ENCODE assay signal across 14 cellular contexts in genomic region chr2:214543386-214543955, GRCh38.
DNase-seq lines count a peak whose midpoint lies in the region; ATAC-seq, FAIRE-seq and TF ChIP-seq lines count a peak whose summit lies in the region.
"Had no signal": no experiment of that assay in that cellular context is flagged by ENCODE, and none has a peak within 500 bp of the region (broad histone marks: within the 10 kb centered on the region; RNA-seq: fewer than 3 reads in every experiment).

No MANE protein-coding gene starts in this region.

- no peak overlapping the region for H3K4me3 ChIP-seq in SJSA1
- H3K4me3 ChIP-seq: MG63, right atrium auricular region, tibial nerve had no signal

- FAIRE-seq in frontal cortex (lab: Jason Lieb, UNC), result peak; percentile 50

- no peak for TF ChIP-seq RAD21 in Ishikawa (IDR thresholded peaks at IDR 0.05; ENCODE audit: low read depth)

- no peaks in the 10 kb centered on the region for H3K9me3 ChIP-seq in SJSA1 (replicated peaks)
- H3K9me3 ChIP-seq: MG63, right atrium auricular region, tibial nerve had no signal

- intact Hi-C loops in left cardiac atrium (cut with DNase I), result no loop called here

- H3K27me3 ChIP-seq in SJSA1 (replicated peaks), result no peaks in the 10 kb centered on the region
- H3K27me3 ChIP-seq: MG63, right atrium auricular region, tibial nerve had no signal

- H3K27ac ChIP-seq in SJSA1, result peak overlapping the region; percentile 68
- H3K27ac ChIP-seq: right atrium auricular region, tibial nerve had no signal

- H3K36me3 ChIP-seq in SJSA1, result no peaks in the 10 kb centered on the region
- H3K36me3 ChIP-seq: MG63, right atrium auricular region, tibial nerve had no signal

- H3K4me1 ChIP-seq in SJSA1 (replicated peaks), result peaks cover 23% of the 10 kb centered on the region
- H3K4me1 ChIP-seq: right atrium auricular region had no signal

- TF ChIP-seq EP300 in Ishikawa (IDR thresholded peaks at IDR 0.05; ENCODE audit: borderline replicate concordance), result no peak

- peak; percentile 61 for DNase-seq in COLO829 (ENCODE audit: low spot score)
- DNase-seq in SJSA1 (ENCODE audit: low read depth in 1 of 2, low spot score in 2 of 2), result peak in 1 of 2 experiments; percentile 62
- DNase-seq in frontal cortex (ENCODE audit: low spot score in 2 of 2), result no peak
- no peak for DNase-seq in left cardiac atrium
- DNase-seq in middle frontal gyrus (ENCODE audit: extremely low spot score, low spot score), result no peak
- no peak for DNase-seq in H4 (ENCODE audit: low spot score)
- DNase-seq: activated naive CD8-positive, alpha-beta T cell treated with anti-CD3 and anti-CD28 coated beads, Interleukin-2, amount 10 ng/mL, durations not matched to agents 7 days and 5 days; CD4-positive, CD25-positive, alpha-beta regulatory T cell; effector memory CD4-positive, alpha-beta T cell; MG63 had no signal

- ATAC-seq in GM21515 (IDR thresholded peaks at IDR 0.05; ENCODE audit: unreplicated experiment), result no peak
- ATAC-seq in left cardiac atrium, result no peak

TF ChIP-seq in Ishikawa, 13 proteins besides CTCF, POLR2A, EP300 and RAD21:
- TF ChIP-seq ZBTB7A (IDR thresholded peaks at IDR 0.05; ENCODE audit: low read depth) (no peak), NFIC (IDR thresholded peaks at IDR 0.05) (peak; percentile 30; the same call in 1 of the 2 replicates)
